19 cellular contexts compared by ENCODE assay signal in the genomic region with DNA sequence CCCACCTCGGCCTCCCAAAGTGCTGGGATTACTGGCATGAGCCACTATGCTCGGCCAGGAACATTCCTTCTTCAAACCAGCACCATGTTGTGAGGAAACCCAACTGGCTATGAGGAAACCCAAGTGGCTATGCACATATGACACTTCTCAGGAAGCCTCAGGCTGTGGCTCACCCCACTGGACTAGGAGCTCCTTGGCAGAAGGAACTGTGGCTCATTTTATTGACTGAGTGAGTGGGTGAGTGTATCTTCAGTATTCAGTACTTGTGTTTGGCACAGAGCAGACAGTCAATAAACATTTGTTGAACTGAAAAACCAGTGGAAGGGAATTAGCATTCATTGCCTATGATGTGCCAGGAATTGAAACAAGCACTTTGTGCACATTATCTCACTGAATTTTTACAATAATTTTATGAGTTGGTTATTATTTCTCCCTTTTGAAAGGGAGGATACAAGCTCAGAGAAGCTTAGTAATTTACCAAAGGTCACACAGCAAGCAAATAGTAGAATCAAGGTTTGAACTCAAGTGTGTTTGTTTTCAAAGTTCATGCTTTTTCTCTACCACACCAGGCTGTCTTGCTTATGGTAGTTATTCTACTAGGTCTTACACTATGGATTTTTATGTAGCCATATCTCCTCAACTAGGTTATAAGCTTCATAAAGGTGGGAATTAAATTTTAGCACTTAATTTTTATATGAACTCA.
"Had no signal": no experiment of that assay in that cellular context is flagged by ENCODE, and none has a peak within 500 bp of the region (broad histone marks: within the 10 kb centered on the region; RNA-seq: fewer than 3 reads in every experiment).

No MANE protein-coding gene starts in this region.

- H3K9me3 Mint-ChIP-seq: activated CD4-positive, alpha-beta T cell treated with anti-CD3 and anti-CD28 coated beads, Interleukin-2, amount 10 ng/mL, durations not matched to agents 7 days and 5 days; activated T-helper 1 cell treated with anti-CD3 and anti-CD28 coated beads, Interleukin-12 subunit alpha, Interleukin-12 subunit beta, Interleukin-2, Interleukin-4 antibody, amounts not matched to agents 30 ng/mL and 10 ng/mL and 1 ng/mL, durations not matched to agents 14 hours and 24 hours and 36 hours; dendritic cell treated with granulocyte-macrophage colony-stimulating factor and Interleukin-4, amounts not matched to agents 40 ng/mL and 50 ng/mL, for 4 days; natural killer cell treated with Interleukin-12 subunit alpha and Interleukin-12 subunit beta and Interleukin-15 and Interleukin-18, amount 100 ng/mL, for 72 hours; T-helper 2 cell treated with Interferon-gamma antibody and Interleukin-4, amounts not matched to agents 5 μg/mL and 100 μg/mL, for 36 hours had no signal

- H3K27me3 Mint-ChIP-seq: activated CD4-positive, alpha-beta T cell treated with anti-CD3 and anti-CD28 coated beads, Interleukin-2, amount 10 ng/mL, durations not matched to agents 7 days and 5 days; dendritic cell treated with granulocyte-macrophage colony-stimulating factor and Interleukin-4, amounts not matched to agents 40 ng/mL and 50 ng/mL, for 4 days had no signal

- DNase-seq: activated CD4-positive, alpha-beta T cell treated with anti-CD3 and anti-CD28 coated beads, Interleukin-2, amount 10 ng/mL, durations not matched to agents 7 days and 5 days; activated CD4-positive, CD25-positive, alpha-beta regulatory T cell; activated CD8-positive, alpha-beta memory T cell treated with anti-CD3 and anti-CD28 coated beads for 24 hours; activated naive CD4-positive, alpha-beta T cell; anterior cingulate cortex; effector memory CD4-positive, alpha-beta T cell; kidney; left lung; stimulated activated CD4-positive, alpha-beta T cell treated with anti-CD3 and anti-CD28 coated beads, Interleukin-15, amount 100 ng/mL, for 24 hours; stimulated activated CD4-positive, alpha-beta T cell treated with anti-CD3 and anti-CD28 coated beads, Interleukin-4, amount 100 ng/mL, for 24 hours; stimulated activated naive CD4-positive, alpha-beta T cell; uterus had no signal

- H3K4me1 ChIP-seq: uterus had no signal

- H3K9me3 ChIP-seq: left lung, uterus had no signal

- H3K36me3 Mint-ChIP-seq: natural killer cell treated with Interleukin-12 subunit alpha and Interleukin-12 subunit beta and Interleukin-15 and Interleukin-18, amount 100 ng/mL, for 72 hours had no signal

- H3K27ac ChIP-seq: epithelial cell of prostate, left lung, skin epidermis, tibial nerve, uterus had no signal

- H3K27ac Mint-ChIP-seq: activated CD4-positive, alpha-beta T cell treated with anti-CD3 and anti-CD28 coated beads, Interleukin-2, amount 10 ng/mL, durations not matched to agents 7 days and 5 days; activated T-helper 1 cell treated with anti-CD3 and anti-CD28 coated beads, Interleukin-12 subunit alpha, Interleukin-12 subunit beta, Interleukin-2, Interleukin-4 antibody, amounts not matched to agents 30 ng/mL and 10 ng/mL and 1 ng/mL, durations not matched to agents 14 hours and 24 hours and 36 hours; dendritic cell treated with granulocyte-macrophage colony-stimulating factor and Interleukin-4, amounts not matched to agents 40 ng/mL and 50 ng/mL, for 4 days; natural killer cell treated with Interleukin-12 subunit alpha and Interleukin-12 subunit beta and Interleukin-15 and Interleukin-18, amount 100 ng/mL, for 72 hours; T-helper 2 cell treated with Interferon-gamma antibody and Interleukin-4, amounts not matched to agents 5 μg/mL and 100 μg/mL, for 36 hours had no signal

- H3K4me3 ChIP-seq: left lung, skin epidermis, tibial nerve, uterus had no signal

- H3K4me3 Mint-ChIP-seq: activated CD4-positive, alpha-beta T cell treated with anti-CD3 and anti-CD28 coated beads, Interleukin-2, amount 10 ng/mL, durations not matched to agents 7 days and 5 days; activated T-helper 1 cell treated with anti-CD3 and anti-CD28 coated beads, Interleukin-12 subunit alpha, Interleukin-12 subunit beta, Interleukin-2, Interleukin-4 antibody, amounts not matched to agents 30 ng/mL and 10 ng/mL and 1 ng/mL, durations not matched to agents 14 hours and 24 hours and 36 hours; dendritic cell treated with granulocyte-macrophage colony-stimulating factor and Interleukin-4, amounts not matched to agents 40 ng/mL and 50 ng/mL, for 4 days; natural killer cell treated with Interleukin-12 subunit alpha and Interleukin-12 subunit beta and Interleukin-15 and Interleukin-18, amount 100 ng/mL, for 72 hours; T-helper 2 cell treated with Interferon-gamma antibody and Interleukin-4, amounts not matched to agents 5 μg/mL and 100 μg/mL, for 36 hours had no signal

- H3K36me3 ChIP-seq: left lung, tibial nerve, uterus had no signal
